12 cellular contexts compared by ENCODE assay signal in genomic region chr16:58378401-58378800, GRCh38.
"Had no signal": no experiment of that assay in that cellular context is flagged by ENCODE, and none has a peak within 500 bp of the region (broad histone marks: within the 10 kb centered on the region; RNA-seq: fewer than 3 reads in every experiment).

No MANE protein-coding gene starts in this region.

- FAIRE-seq: pancreas had no signal

- H3K4me1 ChIP-seq: pancreas, upper lobe of right lung had no signal

- H3K27me3 ChIP-seq: pancreas, upper lobe of right lung had no signal

- H3K9me3 ChIP-seq: neutrophil, pancreas, upper lobe of right lung had no signal

- ATAC-seq: left cardiac atrium; natural killer cell treated with Interleukin-12 subunit alpha and Interleukin-12 subunit beta and Interleukin-15 and Interleukin-18, amount 100 ng/mL, for 72 hours; pancreas; stimulated activated naive B cell treated with anti-CD40 and anti-IgM and Interleukin-4, amounts not matched to agents 10 μg/mL and 1 μg/mL and 100 μg/mL, for 72 hours; upper lobe of right lung had no signal

- H3K36me3 ChIP-seq: neutrophil, pancreas, upper lobe of right lung had no signal

- H3K4me3 ChIP-seq: pancreas, upper lobe of right lung had no signal

- DNase-seq: activated CD4-positive, alpha-beta T cell treated with anti-CD3 and anti-CD28 coated beads for 1 hour; activated CD4-positive, alpha-beta T cell treated with anti-CD3 and anti-CD28 coated beads, Interleukin-2, amount 50 U/mL, for 48 hours; endodermal cell; left cardiac atrium; pancreas; retina; stimulated activated naive B cell treated with anti-CD40 and anti-IgM and Interleukin-4, amounts not matched to agents 10 μg/mL and 1 μg/mL and 100 μg/mL, for 72 hours; T-helper 2 cell; upper lobe of right lung had no signal

- H3K27ac ChIP-seq: neutrophil, pancreas, upper lobe of right lung, VCaP had no signal
